ENCODE assay signal across 2 cellular contexts in the genomic region with DNA sequence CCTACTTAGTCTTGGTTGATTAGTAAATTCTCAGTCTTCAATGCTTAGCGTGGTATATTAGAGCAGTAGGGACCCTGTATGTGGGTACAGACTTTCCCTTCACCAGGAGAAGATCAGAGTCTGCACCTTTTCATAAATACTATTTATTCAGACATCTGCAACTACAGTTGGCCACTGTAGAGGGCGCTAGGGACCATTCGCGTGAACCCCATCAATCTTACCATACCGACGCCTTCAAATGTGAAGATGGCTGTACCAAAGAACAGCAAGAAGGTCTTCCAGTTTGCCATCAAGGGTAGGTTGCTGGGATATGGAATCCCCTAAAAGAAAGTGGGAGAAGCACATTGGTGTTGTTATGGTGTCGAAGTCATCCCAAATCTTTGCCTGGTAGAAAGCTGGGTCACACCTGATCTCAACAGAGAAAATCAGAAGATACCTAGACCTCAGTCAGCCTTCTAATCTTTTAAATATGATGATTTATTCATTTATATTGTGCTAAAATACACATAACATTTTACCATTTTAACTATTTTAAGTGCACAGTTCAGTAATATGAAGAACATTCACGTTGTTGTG.
TF ChIP-seq lines count a peak whose summit lies in the region.

No MANE protein-coding gene starts in this region.

TF ChIP-seq in HepG2, 621 proteins besides CTCF, POLR2A, EP300 and RAD21:
- TF ChIP-seq, protein P1, sequence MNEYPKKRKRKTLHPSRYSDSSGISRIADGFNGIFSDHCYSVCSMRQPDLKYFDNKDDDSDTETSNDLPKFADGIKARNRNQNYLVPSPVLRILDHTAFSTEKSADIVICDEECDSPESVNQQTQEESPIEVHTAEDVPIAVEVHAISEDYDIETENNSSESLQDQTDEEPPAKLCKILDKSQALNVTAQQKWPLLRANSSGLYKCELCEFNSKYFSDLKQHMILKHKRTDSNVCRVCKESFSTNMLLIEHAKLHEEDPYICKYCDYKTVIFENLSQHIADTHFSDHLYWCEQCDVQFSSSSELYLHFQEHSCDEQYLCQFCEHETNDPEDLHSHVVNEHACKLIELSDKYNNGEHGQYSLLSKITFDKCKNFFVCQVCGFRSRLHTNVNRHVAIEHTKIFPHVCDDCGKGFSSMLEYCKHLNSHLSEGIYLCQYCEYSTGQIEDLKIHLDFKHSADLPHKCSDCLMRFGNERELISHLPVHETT (CRISPR knock-in tag; conservative IDR thresholded peaks at IDR 0.05), result no peak
- 0 out of 2 replicates have a peak, but pooled peaks have one; percentile 12 for TF ChIP-seq STAG1 (CRISPR knock-in tag; IDR thresholded peaks at IDR 0.05)

TF ChIP-seq in H1, 55 proteins besides CTCF, POLR2A, EP300 and RAD21:
- TF ChIP-seq GTF2F1 (IDR thresholded peaks at IDR 0.05; ENCODE audit: borderline replicate concordance, low read depth, low read length) (no peak), CTBP2 (IDR thresholded peaks at IDR 0.05; ENCODE audit: borderline replicate concordance, insufficient read depth, insufficient read length, low read length) (no peak), JUND (IDR thresholded peaks at IDR 0.05; ENCODE audit: low read length) (no peak), YY1 (IDR thresholded peaks at IDR 0.05; ENCODE audit: low read depth, low read length) (peak; percentile 29; the same call in 1 of the 2 replicates), FOSL1 (IDR thresholded peaks at IDR 0.05; ENCODE audit: insufficient read depth, low read depth, low read length) (no peak), CBX5 (IDR thresholded peaks at IDR 0.05; ENCODE audit: low read depth, low read length) (no peak), SUZ12 (IDR thresholded peaks at IDR 0.05; ENCODE audit: low read length) (no peak), KDM4A (IDR thresholded peaks at IDR 0.05; ENCODE audit: low read depth, low read length, severe bottlenecking) (no peak)
- TF ChIP-seq, protein P2, sequence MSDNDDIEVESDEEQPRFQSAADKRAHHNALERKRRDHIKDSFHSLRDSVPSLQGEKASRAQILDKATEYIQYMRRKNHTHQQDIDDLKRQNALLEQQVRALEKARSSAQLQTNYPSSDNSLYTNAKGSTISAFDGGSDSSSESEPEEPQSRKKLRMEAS (IDR thresholded peaks at IDR 0.05), result 0 out of 2 replicates have a peak, but pooled peaks have one; percentile 14
